ENCODE assay signal across 12 cellular contexts in genomic region chr17:41885733-41886132, GRCh38. TPM values are rescaled to one million over a fixed set of nuclear protein-coding genes. Genes with fewer than 3 reads are reported as not detected.
DNase-seq lines count a peak whose midpoint lies in the region; ATAC-seq and TF ChIP-seq lines count a peak whose summit lies in the region.
"Had no signal": no experiment of that assay in that cellular context is flagged by ENCODE, and none has a peak within 500 bp of the region (broad histone marks: within the 10 kb centered on the region; RNA-seq: fewer than 3 reads in every experiment).

No MANE protein-coding gene starts in this region.

- H2BK5ac ChIP-seq in mesenchymal stem cell (ENCODE audit: low read depth, low read length, poor library complexity, severe bottlenecking) = no peak overlapping the region

- H3K36me3 ChIP-seq in mesenchymal stem cell (ENCODE audit: control insufficient read depth in 1 of 2, insufficient read depth in 2 of 2, low read depth in 1 of 2, low read length in 2 of 2) (peaks cover 79 to 94% of the 10 kb centered on the region in 2 experiments), hepatocyte (replicated peaks; ENCODE audit: insufficient read depth, low read depth) (no peaks in the 10 kb centered on the region)

- H3K27ac Mint-ChIP-seq in CD4-positive, alpha-beta T cell = no peak overlapping the region
- H3K27ac Mint-ChIP-seq in Calu3 (ENCODE audit: unreplicated experiment) = no peak overlapping the region
- H3K27ac Mint-ChIP-seq: dendritic cell treated with granulocyte-macrophage colony-stimulating factor and Interleukin-4, amounts not matched to agents 40 ng/mL and 50 ng/mL, for 4 days had no signal

- no peaks in the 10 kb centered on the region for H3K79me2 ChIP-seq in hepatocyte

- peak; percentile 20 for TF ChIP-seq CTCF in CD4-positive, alpha-beta T cell (IDR thresholded peaks at IDR 0.05)
- peak; percentile 9 for TF ChIP-seq CTCF in HFF-Myc (IDR thresholded peaks at IDR 0.05; ENCODE audit: low read depth, low read length, missing control alignments)
- TF ChIP-seq CTCF in astrocyte of the cerebellum (IDR thresholded peaks at IDR 0.05; ENCODE audit: low read depth, low read length, missing control alignments) = peak; percentile 43
- TF ChIP-seq CTCF in Calu3 (IDR thresholded peaks at IDR 0.05; ENCODE audit: unreplicated experiment) = no peak
- no peak for TF ChIP-seq CTCF in hepatocyte (IDR thresholded peaks at IDR 0.05; ENCODE audit: poor library complexity)

- H3K27me3 Mint-ChIP-seq in CD4-positive, alpha-beta T cell = no peaks in the 10 kb centered on the region
- H3K27me3 Mint-ChIP-seq in Calu3 (ENCODE audit: unreplicated experiment) = no peaks in the 10 kb centered on the region
- H3K27me3 Mint-ChIP-seq: dendritic cell treated with granulocyte-macrophage colony-stimulating factor and Interleukin-4, amounts not matched to agents 40 ng/mL and 50 ng/mL, for 4 days had no signal

- H3K18ac ChIP-seq in mesenchymal stem cell (ENCODE audit: low read depth in 1 of 2, low read length in 2 of 2) = no peak overlapping the region

- no peaks in the 10 kb centered on the region for H3K9me3 ChIP-seq in CD4-positive, alpha-beta T cell (ENCODE audit: control insufficient read depth, low read length)
- H3K9me3 ChIP-seq in mesenchymal stem cell (ENCODE audit: control insufficient read depth, low read length) (no peaks in the 10 kb centered on the region), hepatocyte (ENCODE audit: low read depth) (no peaks in the 10 kb centered on the region)
- H3K9me3 ChIP-seq: prostate gland had no signal

- H2AFZ ChIP-seq in mesenchymal stem cell (ENCODE audit: low read depth, low read length) (no peak overlapping the region), hepatocyte (no peak overlapping the region)

- H3K9ac ChIP-seq in mesenchymal stem cell (ENCODE audit: low read length) = no peak overlapping the region

- peak overlapping the region in 1 of 2 experiments; percentile 61 for H2BK12ac ChIP-seq in mesenchymal stem cell (ENCODE audit: low read length in 2 of 2)

- no peak overlapping the region for H3K27ac ChIP-seq in CD4-positive, alpha-beta T cell (ENCODE audit: low read depth, low read length)
- H3K27ac ChIP-seq in mesenchymal stem cell (ENCODE audit: low read length, poor library complexity, severe bottlenecking) (no peak overlapping the region), hepatocyte (no peak overlapping the region)
- H3K27ac ChIP-seq: prostate gland had no signal

- CTCF ChIA-PET in CD4-positive, alpha-beta T cell (lab: Charles Lee) = no interaction called here
- CTCF ChIA-PET in Calu3 (lab: Charles Lee) = no interaction called here

- POLR2A ChIA-PET in CD4-positive, alpha-beta T cell (lab: Charles Lee) = no interaction called here

- no peak overlapping the region for H3K4me3 Mint-ChIP-seq in CD4-positive, alpha-beta T cell
- no peak overlapping the region for H3K4me3 Mint-ChIP-seq in Calu3 (ENCODE audit: low read depth, unreplicated experiment)
- H3K4me3 Mint-ChIP-seq: dendritic cell treated with granulocyte-macrophage colony-stimulating factor and Interleukin-4, amounts not matched to agents 40 ng/mL and 50 ng/mL, for 4 days had no signal

- H4K91ac ChIP-seq in mesenchymal stem cell (ENCODE audit: low read length) = no peak overlapping the region

- no TSS peak for BruUV-seq in Calu3 (replicated peaks; lab: Mats Ljungman, UMichigan)

- H2BK120ac ChIP-seq in mesenchymal stem cell (ENCODE audit: low read depth, low read length) = no peak overlapping the region

- H3K36me3 Mint-ChIP-seq in CD4-positive, alpha-beta T cell (ENCODE audit: low read depth) = peaks cover 73% of the 10 kb centered on the region
- H3K36me3 Mint-ChIP-seq in Calu3 (ENCODE audit: insufficient read depth, unreplicated experiment) = peaks cover 88% of the 10 kb centered on the region

- no peak overlapping the region for H4K8ac ChIP-seq in mesenchymal stem cell (ENCODE audit: low read length)

- peak overlapping the region in 1 of 2 experiments; percentile 68 for H3K23ac ChIP-seq in mesenchymal stem cell (ENCODE audit: low read length in 2 of 2)

- no peak overlapping the region for H3K14ac ChIP-seq in mesenchymal stem cell (ENCODE audit: low read length in 2 of 2)

- in situ Hi-C loops in astrocyte of the cerebellum (cut with HindIII; ENCODE audit: low sequenced_read_pairs) = no loop called here

- peak overlapping the region; percentile 5 for H2AK5ac ChIP-seq in mesenchymal stem cell (ENCODE audit: low read length, severe bottlenecking)

- H3K9me3 Mint-ChIP-seq in CD4-positive, alpha-beta T cell = no peaks in the 10 kb centered on the region
- no peaks in the 10 kb centered on the region for H3K9me3 Mint-ChIP-seq in Calu3 (ENCODE audit: low read depth, unreplicated experiment)
- H3K9me3 Mint-ChIP-seq: dendritic cell treated with granulocyte-macrophage colony-stimulating factor and Interleukin-4, amounts not matched to agents 40 ng/mL and 50 ng/mL, for 4 days had no signal

- peaks cover 36% of the 10 kb centered on the region for H3K79me1 ChIP-seq in mesenchymal stem cell (replicated peaks; ENCODE audit: low read length, poor library complexity, severe bottlenecking)

- ATAC-seq in CD4-positive, alpha-beta T cell (ENCODE audit: poor library complexity) = no peak

- H4K20me1 ChIP-seq in hepatocyte (ENCODE audit: insufficient read depth, poor library complexity, severe bottlenecking) = no peaks in the 10 kb centered on the region

- H3K4me1 ChIP-seq in mesenchymal stem cell (ENCODE audit: control insufficient read depth, insufficient read depth, low read depth, low read length) = peaks cover 4% of the 10 kb centered on the region
- H3K4me1 ChIP-seq in hepatocyte (ENCODE audit: insufficient read depth) = no peaks in the 10 kb centered on the region
- H3K4me1 ChIP-seq: prostate gland had no signal

- H3K4me1 Mint-ChIP-seq in CD4-positive, alpha-beta T cell (ENCODE audit: low read depth) = no peaks in the 10 kb centered on the region
- H3K4me1 Mint-ChIP-seq in Calu3 (ENCODE audit: low read depth, unreplicated experiment) = no peaks in the 10 kb centered on the region

- H3K4me2 ChIP-seq in mesenchymal stem cell (ENCODE audit: low read length, poor library complexity, severe bottlenecking) (no peak overlapping the region), hepatocyte (no peak overlapping the region)

- H3K4me3 ChIP-seq in HFF-Myc (replicated peaks; ENCODE audit: low read depth, low read length) = no peak overlapping the region
- no peak overlapping the region for H3K4me3 ChIP-seq in astrocyte of the cerebellum (ENCODE audit: low read depth, low read length)
- no peak overlapping the region for H3K4me3 ChIP-seq in mesenchymal stem cell (ENCODE audit: insufficient read depth in 1 of 2, low read depth in 1 of 2, low read length in 2 of 2)
- no peak overlapping the region for H3K4me3 ChIP-seq in hepatocyte
- H3K4me3 ChIP-seq: prostate gland had no signal

- 87% methylated on average over 6 of the region's 6 CpGs for WGBS in mesenchymal stem cell
- 93% methylated on average over 6 of the region's 6 CpGs for WGBS in hepatocyte (ENCODE audit: low lambda C conversion rate, missing lambda C conversion rate)

- no peaks in the 10 kb centered on the region for H3K9me2 ChIP-seq in hepatocyte (replicated peaks; ENCODE audit: insufficient read depth)

- H3K27me3 ChIP-seq in CD4-positive, alpha-beta T cell (ENCODE audit: control insufficient read depth, insufficient read depth, low read length) = no peaks in the 10 kb centered on the region
- H3K27me3 ChIP-seq in mesenchymal stem cell (ENCODE audit: control insufficient read depth in 1 of 2, insufficient read depth in 1 of 2, low read length in 2 of 2) = no peaks in the 10 kb centered on the region
- H3K27me3 ChIP-seq in hepatocyte = no peaks in the 10 kb centered on the region

- no peak overlapping the region for H3K4ac ChIP-seq in mesenchymal stem cell (ENCODE audit: low read depth in 1 of 2, low read length in 2 of 2)

- intact Hi-C loops in CD4-positive, alpha-beta T cell (cut with DNase I, micrococcal nuclease) = loop anchor here (1.0 to 2.0 kb wide), 2 partner anchors 147 to 149 kb away; no protein-coding TSS in a partner anchor
- intact Hi-C loops in Calu3 (cut with micrococcal nuclease; ENCODE audit: unreplicated experiment) = no loop called here

- no peak for DNase-seq in CD4-positive, alpha-beta T cell
- no peak for DNase-seq in HFF-Myc (ENCODE audit: extremely low read depth, low read depth)
- no peak for DNase-seq in astrocyte of the cerebellum (ENCODE audit: low read depth)
- no peak for DNase-seq in mesenchymal stem cell
- DNase-seq in NAMALWA (ENCODE audit: low spot score) = no peak
- DNase-seq in Calu3 = no peak
- no peak for DNase-seq in hepatocyte (ENCODE audit: low spot score)
- no peak for DNase-seq in islet precursor cell
- DNase-seq: activated T-cell treated with anti-CD3 and anti-CD28 coated beads, Interleukin-2, amount 50 U/mL, for 48 hours; NCI-H1694 had no signal

- H2BK15ac ChIP-seq in mesenchymal stem cell (ENCODE audit: low read depth, poor library complexity, severe bottlenecking) = no peak overlapping the region

RNA-seq across cellular contexts. Expression of gene KLHL11, which starts 20.5 kb away (rescaled TPM):
- total RNA-seq in CD4-positive, alpha-beta T cell = 10 to 100 TPM; 32.9 to 34.0 TPM
- 2.7 TPM for polyA plus RNA-seq in mesenchymal stem cell (2013, experiment 1 of 2)
- polyA plus RNA-seq in mesenchymal stem cell (2013, experiment 2 of 2) = 2.6 TPM
- total RNA-seq in Calu3 (2022) (25.3 and 25.6 TPM in 2 replicates), hepatocyte (21.5 and 25.2 TPM in 2 replicates)
- polyA plus RNA-seq in hepatocyte = 9.0 and 10.0 TPM in 2 replicates

RNA-seq across cellular contexts. Expression of gene ACLY, which starts 33.0 kb away (rescaled TPM):
- total RNA-seq in CD4-positive, alpha-beta T cell = 10 to 100 TPM; 25.9 to 28.3 TPM
- polyA plus RNA-seq in mesenchymal stem cell (2013, experiment 1 of 2) = 188 TPM
- polyA plus RNA-seq in mesenchymal stem cell (2013, experiment 2 of 2) = 182 TPM
- total RNA-seq in Calu3 (2022) (258 and 265 TPM in 2 replicates), hepatocyte (157 and 167 TPM in 2 replicates)
- 82.1 and 101 TPM in 2 replicates for polyA plus RNA-seq in hepatocyte

RNA-seq across cellular contexts. Expression of gene ODAD4, which starts 44.7 kb away (rescaled TPM):
- 1 to 10 TPM; 2.2 to 2.7 TPM for total RNA-seq in CD4-positive, alpha-beta T cell
- 1.0 TPM for polyA plus RNA-seq in mesenchymal stem cell (2013, experiment 1 of 2)
- 0.51 TPM for polyA plus RNA-seq in mesenchymal stem cell (2013, experiment 2 of 2)
- 0.73 and 2.7 TPM in 2 replicates for total RNA-seq in Calu3 (2022)
- 0.52 and 0.53 TPM in 2 replicates for total RNA-seq in hepatocyte
- polyA plus RNA-seq in hepatocyte = 0.75 and 0.76 TPM in 2 replicates

RNA-seq across cellular contexts. Expression of gene KLHL10, which starts 48.1 kb away (rescaled TPM):
- not detected for total RNA-seq in CD4-positive, alpha-beta T cell
- not detected for polyA plus RNA-seq in mesenchymal stem cell (2013, experiment 1 of 2)
- polyA plus RNA-seq in mesenchymal stem cell (2013, experiment 2 of 2) = 0.03 TPM
- not detected in 2 replicates for total RNA-seq in Calu3 (2022)
- 0.43 TPM in 1 of 2 replicates, not detected in the other for total RNA-seq in hepatocyte
- not detected in 2 replicates for polyA plus RNA-seq in hepatocyte

RNA-seq across cellular contexts. Expression of gene NT5C3B, which starts 49.7 kb away (rescaled TPM):
- total RNA-seq in CD4-positive, alpha-beta T cell = 10 to 100 TPM; 25.7 to 29.7 TPM
- 50.3 TPM for polyA plus RNA-seq in mesenchymal stem cell (2013, experiment 1 of 2)
- polyA plus RNA-seq in mesenchymal stem cell (2013, experiment 2 of 2) = 50.3 TPM
- total RNA-seq in Calu3 (2022) (62.0 and 65.2 TPM in 2 replicates), hepatocyte (47.7 and 51.8 TPM in 2 replicates)
- 85.1 and 87.8 TPM in 2 replicates for polyA plus RNA-seq in hepatocyte

Comparison
In these comparisons a context has a peak if more than half of its experiments do, and no peak if none do; other contexts are left out.
1. CTCF ChIP-seq: peak in CD4-positive, alpha-beta T cell (single experiment), HFF-Myc (single experiment) and astrocyte of the cerebellum (single experiment); none in Calu3 (single experiment) and hepatocyte (single experiment).